ENCODE assay signal across 8 cellular contexts in genomic region chr4:121869841-121870822, GRCh38. TPM values are rescaled to one million over a fixed set of nuclear protein-coding genes. Genes with fewer than 3 reads are reported as not detected.
DNase-seq lines count a peak whose midpoint lies in the region; ATAC-seq and TF ChIP-seq lines count a peak whose summit lies in the region.

Gene BBS7 (minus strand): TSS chr4:121870474. CDS start chr4:121870313, 161 bp downstream.

- POLR2A ChIA-PET in RWPE1 (lab: Yijun Ruan, JAX; ENCODE audit: low non-redundant PET) = no interaction called here

- no peak for TF ChIP-seq CTCF in DOHH2 (IDR thresholded peaks at IDR 0.05; ENCODE audit: low read depth, low read length, poor library complexity, severe bottlenecking)
- no peak for TF ChIP-seq CTCF in GM23338 (conservative IDR thresholded peaks at IDR 0.05; ENCODE audit: low read depth in 2 of 2)
- TF ChIP-seq CTCF in RWPE1 (conservative IDR thresholded peaks at IDR 0.05; ENCODE audit: low read depth) = no peak

- no peak within 1 kb of the TSS for H3K27ac ChIP-seq in DOHH2 (ENCODE audit: low read depth, low read length)
- H3K27ac ChIP-seq in GM23338 (ENCODE audit: low read depth) = peak within 1 kb of the TSS; percentile 93
- peak within 1 kb of the TSS; percentile 77 for H3K27ac ChIP-seq in RWPE1

- H3K4me1 ChIP-seq in DOHH2 (ENCODE audit: control insufficient read depth, low read length) (peaks cover 16% of the 10 kb centered on the region), GM23338 (ENCODE audit: insufficient read depth) (no peaks in the 10 kb centered on the region)

- H3K36me3 ChIP-seq in DOHH2 (ENCODE audit: control insufficient read depth, low read length) (peaks cover 23% of the 10 kb centered on the region), GM23338 (ENCODE audit: insufficient read depth) (no peaks in the 10 kb centered on the region)

- H3K4me3 ChIP-seq in DOHH2 (ENCODE audit: low read length) = peak within 1 kb of the TSS; percentile 96
- peak within 1 kb of the TSS; percentile 89 for H3K4me3 ChIP-seq in GM23338

- H2AFZ ChIP-seq in GM23338 = peak within 1 kb of the TSS; percentile 98

- H3K9me3 ChIP-seq in DOHH2 (ENCODE audit: control insufficient read depth, insufficient read depth, low read length) = no peaks in the 10 kb centered on the region

- H3K4me3 Mint-ChIP-seq in GM23338 (peak within 1 kb of the TSS; percentile 94), naive B cell (peak within 1 kb of the TSS; percentile 89 to 98 (median 96))
- peak within 1 kb of the TSS; percentile 90 for H3K4me3 Mint-ChIP-seq in activated T-helper 17 cell treated with anti-CD3 and anti-CD28 coated beads, Interleukin-2, amount 50 U/mL, for 72 hours
- H3K4me3 Mint-ChIP-seq in stimulated activated memory B cell treated with anti-CD40 and anti-IgM and Interleukin-4, amounts not matched to agents 10 μg/mL and 1 μg/mL and 100 μg/mL, for 72 hours = peak within 1 kb of the TSS; percentile 86

- H3K27ac Mint-ChIP-seq in GM23338 (peak within 1 kb of the TSS; percentile 94), naive B cell (peak within 1 kb of the TSS; percentile 85 to 94 (median 94))
- peak within 1 kb of the TSS; percentile 89 for H3K27ac Mint-ChIP-seq in activated T-helper 17 cell treated with anti-CD3 and anti-CD28 coated beads, Interleukin-2, amount 50 U/mL, for 72 hours
- H3K27ac Mint-ChIP-seq in stimulated activated memory B cell treated with anti-CD40 and anti-IgM and Interleukin-4, amounts not matched to agents 10 μg/mL and 1 μg/mL and 100 μg/mL, for 72 hours = peak within 1 kb of the TSS; percentile 78

- H3K27me3 ChIP-seq in DOHH2 (ENCODE audit: control insufficient read depth, low read length) (no peaks in the 10 kb centered on the region), GM23338 (ENCODE audit: insufficient read depth) (no peaks in the 10 kb centered on the region)

- DNase-seq in GM23338 (ENCODE audit: low spot score) (peak; percentile 100), LHCN-M2 (ENCODE audit: low read depth) (peak; percentile 95), RWPE1 (ENCODE audit: low spot score) (peak; percentile 94), fibroblast of gingiva (ENCODE audit: low read depth) (peak; percentile 93), naive B cell (peak; percentile 94)

- H3K9me3 Mint-ChIP-seq in GM23338 (no peaks in the 10 kb centered on the region), naive B cell (peaks cover 0 to 1% (median 0%) of the 10 kb centered on the region in 7 donors)
- no peaks in the 10 kb centered on the region for H3K9me3 Mint-ChIP-seq in activated T-helper 17 cell treated with anti-CD3 and anti-CD28 coated beads, Interleukin-2, amount 50 U/mL, for 72 hours
- no peaks in the 10 kb centered on the region for H3K9me3 Mint-ChIP-seq in stimulated activated memory B cell treated with anti-CD40 and anti-IgM and Interleukin-4, amounts not matched to agents 10 μg/mL and 1 μg/mL and 100 μg/mL, for 72 hours

- H3K36me3 Mint-ChIP-seq in GM23338 (ENCODE audit: low read depth) (peaks cover 19% of the 10 kb centered on the region), naive B cell (peaks cover 0 to 13% of the 10 kb centered on the region in 2 donors)
- peaks cover 25% of the 10 kb centered on the region for H3K36me3 Mint-ChIP-seq in activated T-helper 17 cell treated with anti-CD3 and anti-CD28 coated beads, Interleukin-2, amount 50 U/mL, for 72 hours (ENCODE audit: low read depth)
- peaks cover 19% of the 10 kb centered on the region for H3K36me3 Mint-ChIP-seq in stimulated activated memory B cell treated with anti-CD40 and anti-IgM and Interleukin-4, amounts not matched to agents 10 μg/mL and 1 μg/mL and 100 μg/mL, for 72 hours

- no peaks in the 10 kb centered on the region for H4K20me1 ChIP-seq in DOHH2 (ENCODE audit: control insufficient read depth, insufficient read depth, low read depth, low read length)
- H4K20me1 ChIP-seq in GM23338 (replicated peaks; ENCODE audit: insufficient read depth) = no peaks in the 10 kb centered on the region

- CTCF ChIA-PET in RWPE1 (lab: Yijun Ruan, JAX) = interaction anchor here (0.6 to 1.1 kb wide), 4 partner anchors 43 to 483 kb away, joined by 3 read pairs; no protein-coding TSS in a partner anchor

- H3K79me2 ChIP-seq in DOHH2 (ENCODE audit: control insufficient read depth, low read length) (peaks cover 16% of the 10 kb centered on the region), GM23338 (replicated peaks; ENCODE audit: insufficient read depth) (no peaks in the 10 kb centered on the region; the same call in 1 of the 2 replicates)

- ATAC-seq in GM23338 (peak; percentile 96), naive B cell (ENCODE audit: low read depth in 2 of 2) (peak; percentile 95 to 96)
- ATAC-seq in activated T-helper 17 cell treated with anti-CD3 and anti-CD28 coated beads, Interleukin-2, amount 50 U/mL, for 72 hours (replicated peaks) = peak; percentile 99
- ATAC-seq in stimulated activated memory B cell treated with anti-CD40 and anti-IgM and Interleukin-4, amounts not matched to agents 10 μg/mL and 1 μg/mL and 100 μg/mL, for 72 hours = peak; percentile 100

- H3K4me2 ChIP-seq in DOHH2 (ENCODE audit: low read length) = peak within 1 kb of the TSS; percentile 77
- H3K4me2 ChIP-seq in GM23338 = peak within 1 kb of the TSS; percentile 85

- H3K27me3 Mint-ChIP-seq in GM23338 (ENCODE audit: insufficient read depth, low read depth, poor library complexity) (peaks cover 11% of the 10 kb centered on the region), naive B cell (peaks cover 7 to 14% (median 12%) of the 10 kb centered on the region in 3 donors)
- H3K27me3 Mint-ChIP-seq in activated T-helper 17 cell treated with anti-CD3 and anti-CD28 coated beads, Interleukin-2, amount 50 U/mL, for 72 hours = peaks cover 8% of the 10 kb centered on the region
- peaks cover 14% of the 10 kb centered on the region for H3K27me3 Mint-ChIP-seq in stimulated activated memory B cell treated with anti-CD40 and anti-IgM and Interleukin-4, amounts not matched to agents 10 μg/mL and 1 μg/mL and 100 μg/mL, for 72 hours

- H3K9me2 ChIP-seq in DOHH2 (replicated peaks; ENCODE audit: control insufficient read depth, low read length) (no peaks in the 10 kb centered on the region), GM23338 (ENCODE audit: insufficient read depth) (no peaks in the 10 kb centered on the region)

- peaks cover 8% of the 10 kb centered on the region; the same call in 2 of the 3 replicates for H3K4me1 Mint-ChIP-seq in GM23338
- peaks cover 11% of the 10 kb centered on the region for H3K4me1 Mint-ChIP-seq in activated T-helper 17 cell treated with anti-CD3 and anti-CD28 coated beads, Interleukin-2, amount 50 U/mL, for 72 hours
- peaks cover 14 to 25% (median 17%) of the 10 kb centered on the region in 3 donors for H3K4me1 Mint-ChIP-seq in naive B cell
- H3K4me1 Mint-ChIP-seq in stimulated activated memory B cell treated with anti-CD40 and anti-IgM and Interleukin-4, amounts not matched to agents 10 μg/mL and 1 μg/mL and 100 μg/mL, for 72 hours = peaks cover 17% of the 10 kb centered on the region

- no peaks in the 10 kb centered on the region for H3F3A ChIP-seq in DOHH2 (ENCODE audit: control insufficient read depth, insufficient read depth)
- H3F3A ChIP-seq in GM23338 (replicated peaks; ENCODE audit: low read depth) = no peaks in the 10 kb centered on the region

TF ChIP-seq in GM23338, 12 proteins besides CTCF, POLR2A, EP300 and RAD21 (continues in another document):
- TF ChIP-seq EZH2phosphoT487 (IDR thresholded peaks at IDR 0.05; ENCODE audit: unreplicated experiment) (no peak), JUNB (IDR thresholded peaks at IDR 0.05; ENCODE audit: unreplicated experiment) (no peak), STAT1 (IDR thresholded peaks at IDR 0.05; ENCODE audit: unreplicated experiment) (no peak), ZNF331 (CRISPR knock-in tag; IDR thresholded peaks at IDR 0.05; ENCODE audit: low read depth) (no peak)

RNA-seq across cellular contexts. Expression of gene BBS7, which starts in this region (rescaled TPM):
- 14.8 and 15.9 TPM in 2 replicates for total RNA-seq in GM23338 (2014; rRNA removed; shearing (Covaris generic))
- 28.6 and 30.8 TPM in 2 replicates for polyA plus RNA-seq in GM23338 (2016; fragmentation: Nextera tagmentation; extraction: Ambion mirVana)
- 24.6 and 24.8 TPM in 2 replicates for total RNA-seq in LHCN-M2 (2014; rRNA removed)
- 12.4 TPM for polyA plus RNA-seq in LHCN-M2 (2012)
- 10 to 100 TPM; 12.1 to 17.8 TPM for total RNA-seq in activated T-helper 17 cell treated with anti-CD3 and anti-CD28 coated beads, Interleukin-2, amount 50 U/mL, for 72 hours
- 1 to 10 TPM; 2.0 to 9.5 (median 5.1) TPM for polyA plus RNA-seq in naive B cell (ENCODE audit: low read depth in 6 of 6)
